In genomic region chr20:43804781-43805180, GRCh38 we compare ENCODE assay signal across 27 cellular contexts.
"Had no signal": no experiment of that assay in that cellular context is flagged by ENCODE, and none has a peak within 500 bp of the region (broad histone marks: within the 10 kb centered on the region; RNA-seq: fewer than 3 reads in every experiment).

No MANE protein-coding gene starts in this region.

- FAIRE-seq: urothelium cell line had no signal

- H3K27ac ChIP-seq: stomach, suprapubic skin, testis, thoracic aorta, thyroid gland, tibial artery, tibial nerve, transverse colon, upper lobe of left lung, upper lobe of right lung, uterus, vagina had no signal

- ATAC-seq: stimulated activated effector memory CD8-positive, alpha-beta T cell treated with anti-CD3 and anti-CD28 coated beads, Interleukin-12 subunit alpha, Interleukin-12 subunit beta, amount 100 ng/mL, for 72 hours; stimulated activated memory B cell treated with anti-CD40 and anti-IgM and Interleukin-4, amounts not matched to agents 10 μg/mL and 1 μg/mL and 100 μg/mL, for 72 hours; stimulated activated naive B cell treated with anti-CD40 and anti-IgM and Interleukin-4, amounts not matched to agents 10 μg/mL and 1 μg/mL and 100 μg/mL, for 72 hours; stimulated activated naive CD8-positive, alpha-beta T cell treated with anti-CD3 and anti-CD28 coated beads, Interleukin-15, amount 100 ng/mL, for 72 hours; stimulated activated naive CD8-positive, alpha-beta T cell treated with anti-CD3 and anti-CD28 coated beads, Interleukin-15, Interleukin-2, amounts not matched to agents 100 U/mL and 50 U/mL, for 24 hours; upper lobe of right lung had no signal

- H3K36me3 ChIP-seq: stomach, suprapubic skin, thoracic aorta, thyroid gland, tibial artery, tibial nerve, transverse colon, upper lobe of left lung, upper lobe of right lung, uterus, vagina had no signal

- H3K9me3 ChIP-seq: testis, thyroid gland, upper lobe of right lung had no signal

- DNase-seq: stimulated activated CD4-positive, alpha-beta T cell treated with anti-CD3 and anti-CD28 coated beads, Interleukin-2, amount 100 ng/mL, for 48 hours; stimulated activated CD4-positive, alpha-beta T cell treated with anti-CD3 and anti-CD28 coated beads, Interleukin-4, amount 100 ng/mL, for 1 hour; stimulated activated CD4-positive, alpha-beta T cell treated with anti-CD3 and anti-CD28 coated beads, Interleukin-4, amount 100 ng/mL, for 24 hours; stimulated activated CD4-positive, alpha-beta T cell treated with anti-CD3 and anti-CD28 coated beads, Interleukin-4, amount 100 ng/mL, for 4 hours; stimulated activated CD8-positive, alpha-beta memory T cell treated with anti-CD3 and anti-CD28 coated beads, Interleukin-4, amount 100 ng/mL, for 48 hours; stimulated activated naive B cell treated with anti-CD40 and anti-IgM and Interleukin-4, amounts not matched to agents 10 μg/mL and 1 μg/mL and 100 μg/mL, for 72 hours; stimulated activated naive CD4-positive, alpha-beta T cell; stimulated activated naive CD4-positive, alpha-beta T cell treated with Interleukin-2 at 50 U/mL for 16 hours; stimulated activated naive CD8-positive, alpha-beta T cell treated with anti-CD3 and anti-CD28 coated beads, Interleukin-15, amount 100 ng/mL, for 72 hours; stimulated activated naive CD8-positive, alpha-beta T cell treated with anti-CD3 and anti-CD28 coated beads, Interleukin-15, Interleukin-2, amounts not matched to agents 100 U/mL and 50 U/mL, for 24 hours; stomach; substantia nigra; testis; thyroid gland; tibial artery; transverse colon; trophoblast cell; upper lobe of left lung; upper lobe of right lung; uterus had no signal

- H3K27me3 ChIP-seq: stomach, testis, thyroid gland, tibial artery, tibial nerve, transverse colon, upper lobe of left lung, upper lobe of right lung, uterus, vagina had no signal

- H3K4me3 ChIP-seq: stomach, suprapubic skin, testis, thoracic aorta, thyroid gland, tibial artery, tibial nerve, transverse colon, upper lobe of left lung, upper lobe of right lung, uterus, vagina had no signal

- H3K4me1 ChIP-seq: stomach, suprapubic skin, testis, thyroid gland, tibial artery, tibial nerve, transverse colon, upper lobe of left lung, upper lobe of right lung, uterus, vagina had no signal
